26 cellular contexts compared by ENCODE assay signal in the genomic region with DNA sequence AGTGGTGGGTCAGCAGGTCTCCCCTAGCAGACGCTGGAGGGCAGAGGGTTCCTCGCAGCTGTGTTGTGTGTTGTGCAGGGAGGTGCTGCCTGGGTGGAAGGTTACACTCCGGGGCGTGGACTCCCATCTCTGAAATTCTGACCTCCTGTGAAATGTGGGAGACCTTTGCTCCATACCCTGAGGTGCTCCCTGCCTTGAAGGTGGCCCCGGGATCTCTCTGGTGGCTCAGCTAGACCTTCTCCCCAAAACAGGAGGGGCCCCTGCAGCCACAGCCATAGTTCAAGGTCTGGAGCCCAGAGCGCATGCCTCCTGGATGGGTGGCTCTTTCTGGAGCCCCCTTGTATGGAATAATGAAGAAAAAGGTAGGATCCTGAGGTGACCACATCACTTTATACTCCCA.
"Had no signal": no experiment of that assay in that cellular context is flagged by ENCODE, and none has a peak within 500 bp of the region (broad histone marks: within the 10 kb centered on the region; RNA-seq: fewer than 3 reads in every experiment).

No MANE protein-coding gene starts in this region.

- H3K9me3 ChIP-seq: adrenal gland, body of pancreas had no signal

- H3K4me3 ChIP-seq: adrenal gland, body of pancreas, coronary artery, dorsolateral prefrontal cortex had no signal

- H3K27me3 ChIP-seq: adrenal gland had no signal

- FAIRE-seq: frontal cortex had no signal

- H3K36me3 ChIP-seq: adrenal gland had no signal

- DNase-seq: activated CD4-positive, alpha-beta memory T cell treated with anti-CD3 and anti-CD28 coated beads, Interleukin-2, amount 10 ng/mL, durations not matched to agents 7 days and 5 days; activated CD4-positive, alpha-beta T cell treated with anti-CD3 and anti-CD28 coated beads for 1 hour; activated CD4-positive, alpha-beta T cell treated with anti-CD3 and anti-CD28 coated beads for 4 hours; activated CD4-positive, alpha-beta T cell treated with anti-CD3 and anti-CD28 coated beads, Interleukin-2, amount 10 ng/mL, durations not matched to agents 7 days and 5 days; activated CD4-positive, alpha-beta T cell treated with anti-CD3 and anti-CD28 coated beads, Interleukin-2, amount 50 U/mL, for 4 hours; activated CD8-positive, alpha-beta memory T cell treated with anti-CD3 and anti-CD28 coated beads, Interleukin-2, amount 50 U/mL, for 48 hours; activated naive CD4-positive, alpha-beta T cell treated with anti-CD3 and anti-CD28 coated beads for 36 hours; activated naive CD8-positive, alpha-beta T cell treated with anti-CD3 and anti-CD28 coated beads for 36 hours; activated naive CD8-positive, alpha-beta T cell treated with anti-CD3 and anti-CD28 coated beads, Interleukin-2, amount 50 U/mL, for 24 hours; activated T-cell treated with anti-CD3 and anti-CD28 coated beads for 4 hours; activated T-cell treated with anti-CD3 and anti-CD28 coated beads, Interleukin-2, amount 50 U/mL, for 24 hours; activated T-cell treated with anti-CD3 and anti-CD28 coated beads, Interleukin-2, amount 50 U/mL, for 72 hours; adrenal gland; amygdala; aorta; body of pancreas; central memory CD4-positive, alpha-beta T cell; cerebellar nuclear complex; effector memory CD4-positive, alpha-beta T cell; foreskin fibroblast; T-helper 2 cell had no signal

- H3K27ac ChIP-seq: adrenal gland, body of pancreas, coronary artery, dorsolateral prefrontal cortex had no signal

- H3K4me1 ChIP-seq: adrenal gland, body of pancreas had no signal

- ATAC-seq: activated naive CD8-positive, alpha-beta T cell treated with anti-CD3 and anti-CD28 coated beads, Interleukin-2, amount 50 U/mL, for 24 hours; activated T-cell treated with anti-CD3 and anti-CD28 coated beads, Interleukin-2, amount 50 U/mL, for 72 hours; body of pancreas; esophagus mucosa; WTC11 had no signal
